In genomic region chr1:240888039-240888786, GRCh38 we compare ENCODE assay signal across 8 cellular contexts.
DNase-seq lines count a peak whose midpoint lies in the region; ATAC-seq and TF ChIP-seq lines count a peak whose summit lies in the region.

No MANE protein-coding gene starts in this region.

- TF ChIP-seq CTCF in AG04450 (IDR thresholded peaks at IDR 0.05; ENCODE audit: low read depth, low read length) (peak; percentile 52), GM12872 (IDR thresholded peaks at IDR 0.05; ENCODE audit: insufficient read depth, low read depth, low read length) (peak; percentile 73; the same call in 2 of the 3 replicates), cardiac fibroblast (IDR thresholded peaks at IDR 0.05; ENCODE audit: low read depth, low read length) (peak; percentile 63), neural crest cell (conservative IDR thresholded peaks at IDR 0.05) (peak; percentile 97)

- peak; percentile 53 for ATAC-seq in HG02884 (IDR thresholded peaks at IDR 0.05; ENCODE audit: unreplicated experiment)

- H3K36me3 Mint-ChIP-seq in neural crest cell (ENCODE audit: low read depth) = peaks cover 2% of the 10 kb centered on the region
- H3K36me3 Mint-ChIP-seq in immature natural killer cell = no peaks in the 10 kb centered on the region

- no peak overlapping the region for H3K27ac Mint-ChIP-seq in neural crest cell (ENCODE audit: unreplicated experiment)
- H3K27ac Mint-ChIP-seq in immature natural killer cell = no peak overlapping the region

- H3K9me3 ChIP-seq in AG04450 (ENCODE audit: control insufficient read depth, insufficient read depth, low read length) = no peaks in the 10 kb centered on the region; the same call in 1 of the 2 replicates

- no peaks in the 10 kb centered on the region for H3K27me3 ChIP-seq in AG04450 (ENCODE audit: control insufficient read depth, insufficient read depth, low read length)

- DNase-seq in AG04450 (ENCODE audit: low read depth, low spot score) = no peak
- peak; percentile 5 to 60 for DNase-seq in NCI-H524 (lab: John Stamatoyannopoulos, UW)
- DNase-seq in cardiac fibroblast (ENCODE audit: low read depth in 2 of 2) = peak in 1 of 2 donors; percentile 23
- peak; percentile 23 for DNase-seq in neural crest cell (ENCODE audit: low read depth, low spot score)
- no peak for DNase-seq in ureter (ENCODE audit: low spot score)
- no peak for DNase-seq in immature natural killer cell

- no peak overlapping the region for H3K4me3 Mint-ChIP-seq in neural crest cell
- H3K4me3 Mint-ChIP-seq in immature natural killer cell = no peak overlapping the region

- no peaks in the 10 kb centered on the region for H3K4me1 Mint-ChIP-seq in neural crest cell
- H3K4me1 Mint-ChIP-seq in immature natural killer cell = no peaks in the 10 kb centered on the region

- no peak overlapping the region for H3K27ac ChIP-seq in AG04450 (ENCODE audit: low read depth, low read length)

- H3K4me3 ChIP-seq in AG04450 (ENCODE audit: low read depth, low read length) (no peak overlapping the region), cardiac fibroblast (replicated peaks in 1 of 2; ENCODE audit: low read depth in 2 of 2, low read length in 2 of 2) (no peak overlapping the region)

- CTCF ChIA-PET in AG04450 (lab: Charles Lee) = interaction anchor here (0.5 to 1.4 kb wide), 5 partner anchors 9 to 874 kb away, joined by 3 to 5 read pairs (median 4); no protein-coding TSS in a partner anchor

- H3K9me3 Mint-ChIP-seq in neural crest cell (peaks cover 2% of the 10 kb centered on the region), immature natural killer cell (peaks cover 0 to 6% (median 4%) of the 10 kb centered on the region in 6 donors)

- H3K27me3 Mint-ChIP-seq in neural crest cell (ENCODE audit: low read depth) (peaks cover 9% of the 10 kb centered on the region), immature natural killer cell (ENCODE audit: low read depth in 3 of 3) (peaks cover 0 to 1% (median 0%) of the 10 kb centered on the region in 3 donors)

- POLR2A ChIA-PET in AG04450 (lab: Yijun Ruan, JAX) = no interaction called here

Comparison
In these comparisons a context has a peak if more than half of its experiments do, and no peak if none do; other contexts are left out.
1. DNase-seq: peak in NCI-H524 (2 of 2) and neural crest cell (single experiment); none in AG04450 (single experiment), ureter (single experiment) and immature natural killer cell (0 of 3).
2. Peak in every context shown above with its lines, with median percentiles within 50 percentile points of each other: CTCF ChIP-seq.